Comparison of ENCODE assay signal across 8 cellular contexts in genomic region chr10:28676968-28677888, GRCh38. TPM values are rescaled to one million over a fixed set of nuclear protein-coding genes. Genes with fewer than 3 reads are reported as not detected.
DNase-seq lines count a peak whose midpoint lies in the region; ATAC-seq and TF ChIP-seq lines count a peak whose summit lies in the region.

Gene BAMBI, plus strand, starts transcription at chr10:28677521. Its CDS starts 377 bp downstream, at chr10:28677898.

- H3K9me3 ChIP-seq in HAP-1 = no peaks in the 10 kb centered on the region
- H3K9me3 ChIP-seq in MG63 = no peaks in the 10 kb centered on the region
- H3K9me3 ChIP-seq in ovary = no peaks in the 10 kb centered on the region
- H3K9me3 ChIP-seq in thymus (ENCODE audit: control insufficient read depth) = no peaks in the 10 kb centered on the region

- ATAC-seq in SK-N-SH treated with all-trans-retinoic acid at 6 μM for 48 hours (peak; percentile 94), Right ventricle myocardium inferior (peak; percentile 98)
- peak; percentile 98 to 99 for ATAC-seq in activated naive CD4-positive, alpha-beta T cell treated with anti-CD3 and anti-CD28 coated beads, Interleukin-2, amount 50 U/mL, for 72 hours

- intact Hi-C loops in Right ventricle myocardium inferior (cut with DNase I) (loop anchor here (1.0 to 5.0 kb wide), 6 partner anchors 145 to 625 kb away; partner anchors contain the start of gene WAC), ovary (cut with DNase I) (loop anchor here in 3 of 4 donors (5.0 to 10.0 kb wide), 5 partner anchors 45 to 625 kb away; no protein-coding TSS in a partner anchor)

- WGBS in ovary, 3 donors = 1% methylated on average over 88 to 120 of the region's 120 CpGs
- WGBS in thymus = under 1% methylated on average over 120 of the region's 120 CpGs

- H3K27ac Mint-ChIP-seq in activated naive CD4-positive, alpha-beta T cell treated with anti-CD3 and anti-CD28 coated beads, Interleukin-2, amount 50 U/mL, for 72 hours = no peak within 1 kb of the TSS

- TF ChIP-seq CTCF in GM06990 (IDR thresholded peaks at IDR 0.05; ENCODE audit: insufficient read depth, low read length, poor library complexity, severe bottlenecking) = peak; percentile 43
- TF ChIP-seq CTCF in ovary (IDR thresholded peaks at IDR 0.05) = peak; percentile 42 to 93 (median 90)

- in situ Hi-C loops in HAP-1 (cut with MboI; ENCODE audit: low sequenced_read_pairs) = no loop called here

- H3K36me3 ChIP-seq in GM06990 (ENCODE audit: control insufficient read depth, insufficient read depth, low read length) (no peaks in the 10 kb centered on the region), HAP-1 (replicated peaks) (peaks cover 13% of the 10 kb centered on the region), MG63 (peaks cover 10% of the 10 kb centered on the region), ovary (no peaks in the 10 kb centered on the region), thymus (ENCODE audit: control insufficient read depth, insufficient read depth) (no peaks in the 10 kb centered on the region)

- H3K27me3 ChIP-seq in GM06990 (replicated peaks; ENCODE audit: control insufficient read depth, insufficient read depth, low read length) (peaks cover 3% of the 10 kb centered on the region), HAP-1 (ENCODE audit: low read depth) (no peaks in the 10 kb centered on the region), MG63 (peaks cover 6% of the 10 kb centered on the region), ovary (no peaks in the 10 kb centered on the region), thymus (ENCODE audit: control insufficient read depth, insufficient read depth) (peaks cover 52% of the 10 kb centered on the region)

- TF ChIP-seq POLR2A in ovary (IDR thresholded peaks at IDR 0.05) = peak; percentile 92

- TF ChIP-seq EP300 in ovary (IDR thresholded peaks at IDR 0.05) = no peak

- peaks cover 0 to 7% of the 10 kb centered on the region in 2 donors for H3K36me3 Mint-ChIP-seq in activated naive CD4-positive, alpha-beta T cell treated with anti-CD3 and anti-CD28 coated beads, Interleukin-2, amount 50 U/mL, for 72 hours

- H3K4me3 ChIP-seq in GM06990 (replicated peaks; ENCODE audit: low read depth, low read length) (peak within 1 kb of the TSS; percentile 60), HAP-1 (peak within 1 kb of the TSS; percentile 80), MG63 (peak within 1 kb of the TSS; percentile 80), ovary (peak within 1 kb of the TSS; percentile 88), thymus (ENCODE audit: low read length) (peak within 1 kb of the TSS; percentile 68)

- H3K27ac ChIP-seq in ovary (peak within 1 kb of the TSS; percentile 59 to 85), thymus (ENCODE audit: low read depth) (no peak within 1 kb of the TSS)

- H3K9me3 Mint-ChIP-seq in activated naive CD4-positive, alpha-beta T cell treated with anti-CD3 and anti-CD28 coated beads, Interleukin-2, amount 50 U/mL, for 72 hours = no peaks in the 10 kb centered on the region

- H3K4me1 ChIP-seq in HAP-1 = peaks cover 22% of the 10 kb centered on the region
- H3K4me1 ChIP-seq in ovary (ENCODE audit: insufficient read depth) = peaks cover 2% of the 10 kb centered on the region
- peaks cover 9% of the 10 kb centered on the region for H3K4me1 ChIP-seq in thymus (ENCODE audit: control insufficient read depth, insufficient read depth, low read length)

- DNase-seq in GM06990 (ENCODE audit: extremely low read depth, insufficient read length) (peak; percentile 92), HAP-1 (ENCODE audit: low spot score in 2 of 2) (peak; percentile 87 to 93), MG63 (peak; percentile 92), Right ventricle myocardium inferior (ENCODE audit: missing footprints) (peak; percentile 96), ovary (peak; percentile 93 to 97 (median 95))
- DNase-seq in activated naive CD4-positive, alpha-beta T cell treated with anti-CD3 and anti-CD28 coated beads, Interleukin-2, amount 50 U/mL, for 72 hours (ENCODE audit: low spot score in 2 of 2) = peak; percentile 90 to 95

TF ChIP-seq in SK-N-SH treated with all-trans-retinoic acid at 6 μM for 48 hours, 23 proteins besides CTCF, POLR2A, EP300 and RAD21:
- TF ChIP-seq CREB5 (CRISPR knock-in tag; IDR thresholded peaks at IDR 0.05; ENCODE audit: low read depth) (no peak), ZFP3 (CRISPR knock-in tag; IDR thresholded peaks at IDR 0.05) (no peak), POU6F1 (CRISPR knock-in tag; IDR thresholded peaks at IDR 0.05; ENCODE audit: borderline replicate concordance, low read depth) (no peak), PPARA (CRISPR knock-in tag; IDR thresholded peaks at IDR 0.05; ENCODE audit: borderline replicate concordance) (no peak), TSHZ2 (CRISPR knock-in tag; IDR thresholded peaks at IDR 0.05) (0 out of 2 replicates have a peak, but pooled peaks have one; percentile 7), ZNF70 (CRISPR knock-in tag; IDR thresholded peaks at IDR 0.05) (no peak), ESRRG (CRISPR knock-in tag; IDR thresholded peaks at IDR 0.05) (no peak)

RNA-seq across cellular contexts. Expression of gene BAMBI, which starts in this region (rescaled TPM):
- 38.3 and 60.4 TPM in 2 replicates for total RNA-seq in MG63 (2014; rRNA removed; shearing (Covaris generic); ENCODE audit: low replicate concordance)
- under 1 TPM in 1 of 2 donors, not detected in 1; 0.25 TPM for total RNA-seq in activated naive CD4-positive, alpha-beta T cell treated with anti-CD3 and anti-CD28 coated beads, Interleukin-2, amount 50 U/mL, for 72 hours
- total RNA-seq in Right ventricle myocardium inferior (17.9 TPM), ovary (100 to 1,000 TPM in 1 of 7 donors, 10 to 100 TPM in 6; 28.6 to 138 (median 46.0) TPM)
- polyA plus RNA-seq in ovary (10 to 100 TPM; 62.3 to 81.9 TPM), thymus (0.80 TPM)

Comparison
In these comparisons a context has a peak if more than half of its experiments do, and no peak if none do; other contexts are left out.
1. RNA of gene BAMBI (total RNA-seq): 38.3 to 60.4 TPM in MG63, 28.6 to 138 TPM in ovary and 17.9 TPM in Right ventricle myocardium inferior (single experiment); 0.25 TPM in activated naive CD4-positive, alpha-beta T cell treated with anti-CD3 and anti-CD28 coated beads, Interleukin-2, amount 50 U/mL, for 72 hours; every median in the first group is over 10 times any median in the second.
2. RNA of gene BAMBI (polyA plus RNA-seq): 62.3 to 81.9 TPM in ovary; 0.80 TPM in thymus (single experiment); every median in the first group is over 10 times any median in the second.
3. Peak in DNase-seq and ATAC-seq in activated naive CD4-positive, alpha-beta T cell treated with anti-CD3 and anti-CD28 coated beads, Interleukin-2, amount 50 U/mL, for 72 hours; RNA of the gene not detected or under 1 TPM.
4. Peak in every context shown above with its lines, with median percentiles within 50 percentile points of each other: DNase-seq, H3K4me3 ChIP-seq and ATAC-seq.